ENCODE assay signal across 16 cellular contexts in the genomic region with DNA sequence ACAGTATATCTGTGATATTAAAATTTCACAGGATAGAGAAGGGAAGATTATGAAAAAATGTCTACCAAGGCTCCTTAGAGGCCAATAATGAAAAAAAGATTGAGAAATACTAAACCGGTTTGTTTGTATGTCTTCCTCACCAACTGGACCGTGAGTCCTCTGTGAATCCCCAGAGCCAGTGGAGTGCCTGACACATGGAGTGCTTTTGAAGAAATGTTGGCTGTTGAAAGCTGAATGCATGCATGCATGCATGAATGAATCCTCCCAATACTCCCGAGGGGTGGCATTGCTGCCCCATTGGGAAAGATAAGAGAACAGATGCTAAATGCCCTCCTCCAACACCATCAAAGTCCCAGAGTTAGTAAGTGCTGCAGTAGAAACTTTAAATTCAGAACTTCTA.
A peak's percentile ranks its signal among the peaks of the same experiment; 100 is the strongest.
DNase-seq lines count a peak whose midpoint lies in the region; ATAC-seq, FAIRE-seq and TF ChIP-seq lines count a peak whose summit lies in the region.
"Had no signal": no experiment of that assay in that cellular context is flagged by ENCODE, and none has a peak within 500 bp of the region (broad histone marks: within the 10 kb centered on the region; RNA-seq: fewer than 3 reads in every experiment).

No MANE protein-coding gene starts in this region.

- CTCF ChIA-PET in HEK293 (lab: Yijun Ruan, JAX) = no interaction called here
- CTCF ChIA-PET in activated CD4-positive, alpha-beta T cell treated with anti-CD3 and anti-CD28 coated beads for 36 hours (lab: Charles Lee) = no interaction called here

- no peaks in the 10 kb centered on the region for H3K79me2 ChIP-seq in trophoblast cell (ENCODE audit: control insufficient read depth, insufficient read depth, low read length, poor library complexity)

- H3K27me3 Mint-ChIP-seq in activated CD4-positive, alpha-beta T cell treated with anti-CD3 and anti-CD28 coated beads for 36 hours = peaks cover 2% of the 10 kb centered on the region
- H3K27me3 Mint-ChIP-seq: activated T-cell treated with anti-CD3 and anti-CD28 coated beads, Interleukin-2, amount 50 U/mL, for 24 hours had no signal

- no peak for FAIRE-seq in bronchial epithelial cell (lab: Jason Lieb, UNC)
- FAIRE-seq: endometrium had no signal

- WGBS in trophoblast cell (ENCODE audit: extremely low coverage, insufficient coverage, insufficient read length) = no CpG with 5 or more reads among the region's 3 CpGs

- H3K4me1 ChIP-seq in HEK293 (ENCODE audit: control insufficient read depth, insufficient read depth, low read length) (peaks cover 17% of the 10 kb centered on the region), trophoblast cell (ENCODE audit: control insufficient read depth in 1 of 2, insufficient read depth in 2 of 2, low read length in 2 of 2) (no peaks in the 10 kb centered on the region), tibial artery (peaks cover 0 to 88% (median 49%) of the 10 kb centered on the region in 4 donors)

- H2BK12ac ChIP-seq in trophoblast cell (ENCODE audit: low read length) = no peak overlapping the region

- no peak overlapping the region for H3K9ac ChIP-seq in trophoblast cell (ENCODE audit: low read length)

- H3K36me3 ChIP-seq in HEK293 (ENCODE audit: control insufficient read depth in 2 of 2, insufficient read depth in 1 of 2, low read length in 2 of 2) (no peaks in the 10 kb centered on the region), bronchial epithelial cell (ENCODE audit: control insufficient read depth, insufficient read depth, low read length) (no peaks in the 10 kb centered on the region), trophoblast cell (ENCODE audit: control insufficient read depth in 1 of 2, insufficient read depth in 2 of 2, low read length in 2 of 2) (no peaks in the 10 kb centered on the region), tibial artery (no peaks in the 10 kb centered on the region)
- H3K36me3 ChIP-seq: breast epithelium, heart left ventricle, neutrophil had no signal

- H2BK5ac ChIP-seq in trophoblast cell (ENCODE audit: low read depth, low read length, poor library complexity) = no peak overlapping the region

- no peak overlapping the region for H3K23ac ChIP-seq in trophoblast cell (ENCODE audit: low read length)

- no peak overlapping the region for H2AK5ac ChIP-seq in trophoblast cell (ENCODE audit: low read length)

- H3K4me2 ChIP-seq in trophoblast cell (ENCODE audit: low read length) = no peak overlapping the region

- no peak for TF ChIP-seq CTCF in HEK293 (tag by site-specific recombination; IDR thresholded peaks at IDR 0.05)
- TF ChIP-seq CTCF in bronchial epithelial cell (IDR thresholded peaks at IDR 0.05; ENCODE audit: insufficient read depth, low read length, severe bottlenecking) = no peak
- TF ChIP-seq CTCF in tibial artery (IDR thresholded peaks at IDR 0.05) = no peak

- no peak overlapping the region for H3K14ac ChIP-seq in trophoblast cell (ENCODE audit: low read length)

- no peak overlapping the region for H4K8ac ChIP-seq in trophoblast cell (ENCODE audit: low read depth, low read length)

- H3K4me3 ChIP-seq in HEK293 (ENCODE audit: low read depth, low read length) = no peak overlapping the region
- no peak overlapping the region for H3K4me3 ChIP-seq in bronchial epithelial cell (ENCODE audit: low read depth, low read length)
- H3K4me3 ChIP-seq in trophoblast cell (ENCODE audit: low read depth, low read length) = no peak overlapping the region
- H3K4me3 ChIP-seq in tibial artery = no peak overlapping the region
- H3K4me3 ChIP-seq: breast epithelium, heart left ventricle had no signal

- H3K27me3 ChIP-seq in bronchial epithelial cell (ENCODE audit: control insufficient read depth, insufficient read depth, low read length) (no peaks in the 10 kb centered on the region), trophoblast cell (ENCODE audit: insufficient read depth, low read length) (no peaks in the 10 kb centered on the region), tibial artery (no peaks in the 10 kb centered on the region)
- H3K27me3 ChIP-seq: breast epithelium, heart left ventricle, neutrophil had no signal

- H3K4me1 Mint-ChIP-seq in activated CD4-positive, alpha-beta T cell treated with anti-CD3 and anti-CD28 coated beads for 36 hours = no peaks in the 10 kb centered on the region

- peak overlapping the region; percentile 49 for H2BK120ac ChIP-seq in trophoblast cell (ENCODE audit: insufficient read depth, low read length, poor library complexity)

- no peak for ATAC-seq in activated CD4-positive, alpha-beta T cell treated with anti-CD3 and anti-CD28 coated beads for 36 hours
- ATAC-seq in HG02763 (IDR thresholded peaks at IDR 0.05; ENCODE audit: unreplicated experiment) = no peak

- DNase-seq in bronchial epithelial cell (ENCODE audit: low read depth) (peak; percentile 29), trophoblast cell (peak in 1 of 2 donors; percentile 35), tibial artery (peak in 1 of 2 donors; percentile 62)
- DNase-seq in activated CD4-positive, alpha-beta T cell treated with anti-CD3 and anti-CD28 coated beads for 36 hours = no peak
- no peak for DNase-seq in stimulated activated CD4-positive, alpha-beta T cell treated with anti-CD3 and anti-CD28 coated beads, Interleukin-4, amount 100 ng/mL, for 4 hours
- DNase-seq: activated T-cell treated with anti-CD3 and anti-CD28 coated beads, Interleukin-2, amount 50 U/mL, for 24 hours; heart left ventricle; KG1; NCI-H1417 treated with DMSO at 0.1 percent for 48 hours; stimulated activated CD4-positive, alpha-beta T cell treated with anti-CD3 and anti-CD28 coated beads, Interleukin-4, amount 100 ng/mL, for 24 hours; stimulated activated naive CD4-positive, alpha-beta T cell had no signal

- POLR2A ChIA-PET in HEK293 (lab: Yijun Ruan, JAX) = no interaction called here
- POLR2A ChIA-PET in activated CD4-positive, alpha-beta T cell treated with anti-CD3 and anti-CD28 coated beads for 36 hours (lab: Charles Lee) = no interaction called here

- H3K27ac ChIP-seq in HEK293 (ENCODE audit: extremely low read depth, low read depth, low read length) (no peak overlapping the region), trophoblast cell (ENCODE audit: low read depth, low read length) (no peak overlapping the region), tibial artery (peak overlapping the region; percentile 84 to 89)
- H3K27ac ChIP-seq: neutrophil had no signal

- no peak overlapping the region for H3K27ac Mint-ChIP-seq in activated CD4-positive, alpha-beta T cell treated with anti-CD3 and anti-CD28 coated beads for 36 hours
- H3K27ac Mint-ChIP-seq: activated T-cell treated with anti-CD3 and anti-CD28 coated beads, Interleukin-2, amount 50 U/mL, for 24 hours had no signal

- no peak overlapping the region for H4K12ac ChIP-seq in trophoblast cell (ENCODE audit: low read depth, low read length)

- H2AFZ ChIP-seq in trophoblast cell (ENCODE audit: insufficient read depth, low read length, poor library complexity) = no peak overlapping the region

- H3K79me1 ChIP-seq in trophoblast cell (ENCODE audit: low read length) = no peaks in the 10 kb centered on the region

- no peaks in the 10 kb centered on the region for H3K36me3 Mint-ChIP-seq in activated CD4-positive, alpha-beta T cell treated with anti-CD3 and anti-CD28 coated beads for 36 hours (ENCODE audit: low read depth)

- intact Hi-C loops in tibial artery (cut with DNase I; ENCODE audit: low total_unique reads) = no loop called here
- intact Hi-C loops in activated CD4-positive, alpha-beta T cell treated with anti-CD3 and anti-CD28 coated beads for 36 hours (cut with DNase I, micrococcal nuclease) = no loop called here

- H3K9me3 ChIP-seq in HEK293 (ENCODE audit: control insufficient read depth, insufficient read depth, low read depth, low read length) (no peaks in the 10 kb centered on the region), trophoblast cell (ENCODE audit: insufficient read depth, low read depth, low read length) (no peaks in the 10 kb centered on the region), tibial artery (no peaks in the 10 kb centered on the region)
- H3K9me3 ChIP-seq: breast epithelium, heart left ventricle, neutrophil had no signal

- no peak overlapping the region for H3K4ac ChIP-seq in trophoblast cell (ENCODE audit: low read depth, low read length)

- no peaks in the 10 kb centered on the region for H3K9me3 Mint-ChIP-seq in activated CD4-positive, alpha-beta T cell treated with anti-CD3 and anti-CD28 coated beads for 36 hours (ENCODE audit: low read depth)
- H3K9me3 Mint-ChIP-seq: activated T-cell treated with anti-CD3 and anti-CD28 coated beads, Interleukin-2, amount 50 U/mL, for 24 hours had no signal

- H4K91ac ChIP-seq in trophoblast cell (ENCODE audit: low read depth, low read length) = no peak overlapping the region

- H3K4me3 Mint-ChIP-seq in activated CD4-positive, alpha-beta T cell treated with anti-CD3 and anti-CD28 coated beads for 36 hours = no peak overlapping the region
- H3K4me3 Mint-ChIP-seq: activated T-cell treated with anti-CD3 and anti-CD28 coated beads, Interleukin-2, amount 50 U/mL, for 24 hours had no signal

- H3K18ac ChIP-seq in trophoblast cell (ENCODE audit: low read length) = no peak overlapping the region

TF ChIP-seq in HEK293, 187 proteins besides CTCF, POLR2A, EP300 and RAD21:
- TF ChIP-seq WT1 (tag by site-specific recombination; IDR thresholded peaks at IDR 0.05) (peak; percentile 41; the same call in 1 of the 2 replicates), ZIC2 (tag by site-specific recombination; IDR thresholded peaks at IDR 0.05) (0 out of 2 replicates have a peak, but pooled peaks have one; percentile 17), KLF1 (tag by site-specific recombination; IDR thresholded peaks at IDR 0.05) (no peak)
- TF ChIP-seq, protein P1, sequence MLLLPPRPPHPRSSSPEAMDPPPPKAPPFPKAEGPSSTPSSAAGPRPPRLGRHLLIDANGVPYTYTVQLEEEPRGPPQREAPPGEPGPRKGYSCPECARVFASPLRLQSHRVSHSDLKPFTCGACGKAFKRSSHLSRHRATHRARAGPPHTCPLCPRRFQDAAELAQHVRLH (tag by site-specific recombination; IDR thresholded peaks at IDR 0.05) = no peak
- TF ChIP-seq, protein P2, sequence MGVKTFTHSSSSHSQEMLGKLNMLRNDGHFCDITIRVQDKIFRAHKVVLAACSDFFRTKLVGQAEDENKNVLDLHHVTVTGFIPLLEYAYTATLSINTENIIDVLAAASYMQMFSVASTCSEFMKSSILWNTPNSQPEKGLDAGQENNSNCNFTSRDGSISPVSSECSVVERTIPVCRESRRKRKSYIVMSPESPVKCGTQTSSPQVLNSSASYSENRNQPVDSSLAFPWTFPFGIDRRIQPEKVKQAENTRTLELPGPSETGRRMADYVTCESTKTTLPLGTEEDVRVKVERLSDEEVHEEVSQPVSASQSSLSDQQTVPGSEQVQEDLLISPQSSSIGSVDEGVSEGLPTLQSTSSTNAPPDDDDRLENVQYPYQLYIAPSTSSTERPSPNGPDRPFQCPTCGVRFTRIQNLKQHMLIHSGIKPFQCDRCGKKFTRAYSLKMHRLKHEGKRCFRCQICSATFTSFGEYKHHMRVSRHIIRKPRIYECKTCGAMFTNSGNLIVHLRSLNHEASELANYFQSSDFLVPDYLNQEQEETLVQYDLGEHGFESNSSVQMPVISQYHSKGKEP (tag by site-specific recombination; IDR thresholded peaks at IDR 0.05) = peak; percentile 95

Comparison
In these comparisons a context has a peak if more than half of its experiments do, and no peak if none do; other contexts are left out.
1. H3K27ac ChIP-seq: peak in tibial artery (2 of 2); none in HEK293 (single experiment) and trophoblast cell (single experiment).